Comparison of ENCODE assay signal across 8 cellular contexts in the genomic region with DNA sequence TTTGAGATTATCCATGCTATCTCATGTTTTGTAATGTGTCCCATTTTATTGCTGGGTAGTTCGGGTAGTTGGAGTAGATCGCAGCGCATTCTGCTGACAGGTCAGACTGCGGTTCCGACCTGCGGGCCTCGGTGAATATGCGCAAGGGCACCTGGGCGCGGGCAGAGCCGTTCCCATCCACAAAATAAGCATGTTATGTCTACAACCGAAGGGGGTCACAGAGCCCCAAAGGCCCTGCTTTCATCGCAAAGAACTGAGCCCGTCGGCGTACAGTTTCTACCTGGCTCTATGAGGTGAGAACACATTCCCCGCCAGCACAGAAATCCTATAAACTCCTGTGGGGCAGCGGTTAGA.
DNase-seq lines count a peak whose midpoint lies in the region; ATAC-seq and FAIRE-seq lines count a peak whose summit lies in the region.

No MANE protein-coding gene starts in this region.

- peaks cover 30% of the 10 kb centered on the region for H3K4me1 Mint-ChIP-seq in T-helper 17 cell

- H3K27me3 Mint-ChIP-seq in T-helper 17 cell: peaks cover 67% of the 10 kb centered on the region

- peak overlapping the region; percentile 99 for H3K4me3 Mint-ChIP-seq in T-helper 17 cell

- no peaks in the 10 kb centered on the region for H3K27me3 ChIP-seq in right cardiac atrium (ENCODE audit: control insufficient read depth, insufficient read depth)
- peaks cover 5 to 23% of the 10 kb centered on the region in 2 donors for H3K27me3 ChIP-seq in small intestine (ENCODE audit: control insufficient read depth in 2 of 2, insufficient read depth in 2 of 2, low read length in 2 of 2)

- H3K4me1 ChIP-seq in right cardiac atrium (ENCODE audit: control insufficient read depth, insufficient read depth, low read length) (no peaks in the 10 kb centered on the region), small intestine (ENCODE audit: control insufficient read depth in 2 of 2, insufficient read depth in 1 of 2, low read depth in 1 of 2, low read length in 1 of 2) (no peaks in the 10 kb centered on the region)

- DNase-seq in DMS153 treated with DMSO at 0.1 percent for 48 hours (lab: John Stamatoyannopoulos, UW; ENCODE audit: unreplicated experiment) (peak; percentile 69), DMS153 (lab: John Stamatoyannopoulos, UW) (no peak), T-helper 17 cell (no peak), right cardiac atrium (no peak), small intestine (no peak), SIG-M5 treated with dmso at 0.1 percent for 504 hours (lab: John Stamatoyannopoulos, UW; ENCODE audit: unreplicated experiment) (no peak)

- H3K27ac ChIP-seq in right cardiac atrium (ENCODE audit: low read length): no peak overlapping the region
- H3K27ac ChIP-seq in small intestine (ENCODE audit: low read depth in 1 of 2, low read length in 1 of 2): peak overlapping the region in 1 of 2 donors; percentile 75

- intact Hi-C loops in right cardiac atrium (cut with DNase I): no loop called here

- H3K4me3 ChIP-seq in right cardiac atrium (ENCODE audit: low read length): peak overlapping the region; percentile 25
- H3K4me3 ChIP-seq in small intestine (ENCODE audit: low read depth in 1 of 2, low read length in 2 of 2): peak overlapping the region; percentile 34 to 55

- ATAC-seq in T-helper 17 cell: no peak
- ATAC-seq in right cardiac atrium: no peak
- ATAC-seq in HG02870 (IDR thresholded peaks at IDR 0.05; ENCODE audit: unreplicated experiment): no peak
- no peak for ATAC-seq in esophagus mucosa

- no peaks in the 10 kb centered on the region for H3K36me3 ChIP-seq in small intestine (ENCODE audit: control insufficient read depth in 2 of 2, insufficient read depth in 2 of 2, low read length in 2 of 2)

- H3K27ac Mint-ChIP-seq in T-helper 17 cell: peak overlapping the region; percentile 98

- H3K9me3 ChIP-seq in T-helper 17 cell (ENCODE audit: control insufficient read depth, low read length, poor library complexity, severe bottlenecking) (peaks cover 3% of the 10 kb centered on the region), right cardiac atrium (ENCODE audit: control insufficient read depth, low read length) (no peaks in the 10 kb centered on the region), small intestine (ENCODE audit: control insufficient read depth, low read depth) (peaks cover 2% of the 10 kb centered on the region)

- 11% methylated on average over 18 of the region's 18 CpGs for WGBS in right cardiac atrium
- WGBS in small intestine, 3 donors: 7 to 19% (median 11%) methylated on average over 18 of the region's 18 CpGs

- peaks cover 11% of the 10 kb centered on the region for H3K36me3 Mint-ChIP-seq in T-helper 17 cell (ENCODE audit: low read depth)

- no peak for FAIRE-seq in small intestine (lab: Jason Lieb, UNC)
